In genomic region chr7:115004121-115004520, GRCh38 we compare ENCODE assay signal across 20 cellular contexts.
A peak's percentile ranks its signal among the peaks of the same experiment; 100 is the strongest.
DNase-seq lines count a peak whose midpoint lies in the region; ATAC-seq lines count a peak whose summit lies in the region.
"Had no signal": no experiment of that assay in that cellular context is flagged by ENCODE, and none has a peak within 500 bp of the region (broad histone marks: within the 10 kb centered on the region; RNA-seq: fewer than 3 reads in every experiment).

No MANE protein-coding gene starts in this region.

- peaks cover 20% of the 10 kb centered on the region for H3K36me3 Mint-ChIP-seq in activated naive CD8-positive, alpha-beta T cell
- H3K36me3 Mint-ChIP-seq in activated naive CD8-positive, alpha-beta T cell treated with anti-CD3 and anti-CD28 coated beads, Interleukin-2, amount 50 U/mL, for 24 hours (ENCODE audit: low read depth) = peaks cover 18% of the 10 kb centered on the region
- H3K36me3 Mint-ChIP-seq in activated T-helper 1 cell treated with anti-CD3 and anti-CD28 coated beads, Interleukin-12 subunit alpha, Interleukin-12 subunit beta, Interleukin-2, Interleukin-4 antibody, amounts not matched to agents 30 ng/mL and 10 ng/mL and 1 ng/mL, durations not matched to agents 14 hours and 24 hours and 36 hours (ENCODE audit: low read depth) = peaks cover 42% of the 10 kb centered on the region

- H3K27me3 Mint-ChIP-seq in activated naive CD8-positive, alpha-beta T cell = no peaks in the 10 kb centered on the region
- H3K27me3 Mint-ChIP-seq in activated naive CD8-positive, alpha-beta T cell treated with anti-CD3 and anti-CD28 coated beads, Interleukin-2, amount 50 U/mL, for 24 hours = no peaks in the 10 kb centered on the region
- H3K27me3 Mint-ChIP-seq in activated T-helper 1 cell treated with anti-CD3 and anti-CD28 coated beads, Interleukin-12 subunit alpha, Interleukin-12 subunit beta, Interleukin-2, Interleukin-4 antibody, amounts not matched to agents 30 ng/mL and 10 ng/mL and 1 ng/mL, durations not matched to agents 14 hours and 24 hours and 36 hours (ENCODE audit: insufficient read depth) = no peaks in the 10 kb centered on the region

- H3K27ac Mint-ChIP-seq in activated naive CD8-positive, alpha-beta T cell = peak overlapping the region; percentile 47
- H3K27ac Mint-ChIP-seq in activated naive CD8-positive, alpha-beta T cell treated with anti-CD3 and anti-CD28 coated beads, Interleukin-2, amount 50 U/mL, for 24 hours = no peak overlapping the region
- no peak overlapping the region for H3K27ac Mint-ChIP-seq in activated T-helper 1 cell treated with anti-CD3 and anti-CD28 coated beads, Interleukin-12 subunit alpha, Interleukin-12 subunit beta, Interleukin-2, Interleukin-4 antibody, amounts not matched to agents 30 ng/mL and 10 ng/mL and 1 ng/mL, durations not matched to agents 14 hours and 24 hours and 36 hours

- DNase-seq in activated naive CD8-positive, alpha-beta T cell treated with anti-CD3 and anti-CD28 coated beads, Interleukin-2, amount 50 U/mL, for 24 hours = no peak
- DNase-seq in RKO (ENCODE audit: low spot score) (peak; percentile 27), epithelial cell of prostate (ENCODE audit: low read depth, low spot score) (peak; percentile 39), Right ventricle myocardium inferior (ENCODE audit: missing footprints) (no peak)
- DNase-seq in activated T-cell treated with anti-CD3 and anti-CD28 coated beads, Interleukin-2, amount 50 U/mL, for 48 hours = no peak
- no peak for DNase-seq in activated T-helper 1 cell treated with anti-CD3 and anti-CD28 coated beads, Interleukin-12 subunit alpha, Interleukin-12 subunit beta, Interleukin-2, Interleukin-4 antibody, amounts not matched to agents 30 ng/mL and 10 ng/mL and 1 ng/mL, durations not matched to agents 14 hours and 24 hours and 36 hours (ENCODE audit: low spot score)
- DNase-seq: activated CD8-positive, alpha-beta memory T cell treated with anti-CD3 and anti-CD28 coated beads, Interleukin-2, amount 50 U/mL, for 4 hours; activated gamma-delta T cell treated with Interleukin-2 at 50 U/mL for 16 hours; C1 segment of cervical spinal cord; DMS79; hippocampal formation; kidney; NCI-H1930; NCI-H524 treated with DMSO at 0.1 percent for 48 hours; OCI-M1; T1000 had no signal

- H3K9me3 Mint-ChIP-seq in activated naive CD8-positive, alpha-beta T cell (ENCODE audit: low read depth) = no peaks in the 10 kb centered on the region
- H3K9me3 Mint-ChIP-seq in activated naive CD8-positive, alpha-beta T cell treated with anti-CD3 and anti-CD28 coated beads, Interleukin-2, amount 50 U/mL, for 24 hours = no peaks in the 10 kb centered on the region
- H3K9me3 Mint-ChIP-seq in activated T-helper 1 cell treated with anti-CD3 and anti-CD28 coated beads, Interleukin-12 subunit alpha, Interleukin-12 subunit beta, Interleukin-2, Interleukin-4 antibody, amounts not matched to agents 30 ng/mL and 10 ng/mL and 1 ng/mL, durations not matched to agents 14 hours and 24 hours and 36 hours = no peaks in the 10 kb centered on the region

- intact Hi-C loops in Right ventricle myocardium inferior (cut with DNase I) = no loop called here
- intact Hi-C loops in activated T-helper 1 cell treated with anti-CD3 and anti-CD28 coated beads, Interleukin-12 subunit alpha, Interleukin-12 subunit beta, Interleukin-2, Interleukin-4 antibody, amounts not matched to agents 30 ng/mL and 10 ng/mL and 1 ng/mL, durations not matched to agents 14 hours and 24 hours and 36 hours (cut with micrococcal nuclease) = no loop called here

- H3K27ac ChIP-seq in epithelial cell of prostate = no peak overlapping the region
- H3K27ac ChIP-seq: ascending aorta, SK-N-MC had no signal

- no peak for ATAC-seq in activated naive CD8-positive, alpha-beta T cell treated with anti-CD3 and anti-CD28 coated beads, Interleukin-2, amount 50 U/mL, for 24 hours
- ATAC-seq in Right ventricle myocardium inferior (no peak), HG03521 (IDR thresholded peaks at IDR 0.05; ENCODE audit: unreplicated experiment) (no peak)

- H3K4me3 Mint-ChIP-seq in activated naive CD8-positive, alpha-beta T cell = no peak overlapping the region
- H3K4me3 Mint-ChIP-seq in activated naive CD8-positive, alpha-beta T cell treated with anti-CD3 and anti-CD28 coated beads, Interleukin-2, amount 50 U/mL, for 24 hours = no peak overlapping the region
- no peak overlapping the region for H3K4me3 Mint-ChIP-seq in activated T-helper 1 cell treated with anti-CD3 and anti-CD28 coated beads, Interleukin-12 subunit alpha, Interleukin-12 subunit beta, Interleukin-2, Interleukin-4 antibody, amounts not matched to agents 30 ng/mL and 10 ng/mL and 1 ng/mL, durations not matched to agents 14 hours and 24 hours and 36 hours

- peaks cover 75% of the 10 kb centered on the region for H3K4me1 Mint-ChIP-seq in activated naive CD8-positive, alpha-beta T cell (ENCODE audit: low read depth)
- peaks cover 40% of the 10 kb centered on the region for H3K4me1 Mint-ChIP-seq in activated naive CD8-positive, alpha-beta T cell treated with anti-CD3 and anti-CD28 coated beads, Interleukin-2, amount 50 U/mL, for 24 hours
- peaks cover 61% of the 10 kb centered on the region for H3K4me1 Mint-ChIP-seq in activated T-helper 1 cell treated with anti-CD3 and anti-CD28 coated beads, Interleukin-12 subunit alpha, Interleukin-12 subunit beta, Interleukin-2, Interleukin-4 antibody, amounts not matched to agents 30 ng/mL and 10 ng/mL and 1 ng/mL, durations not matched to agents 14 hours and 24 hours and 36 hours (ENCODE audit: low read depth)

Comparison
In these comparisons a context has a peak if more than half of its experiments do, and no peak if none do; other contexts are left out.
1. DNase-seq: peak in RKO (single experiment) and epithelial cell of prostate (single experiment); none in activated naive CD8-positive, alpha-beta T cell treated with anti-CD3 and anti-CD28 coated beads, Interleukin-2, amount 50 U/mL, for 24 hours (single experiment), Right ventricle myocardium inferior (single experiment), activated T-cell treated with anti-CD3 and anti-CD28 coated beads, Interleukin-2, amount 50 U/mL, for 48 hours (0 of 2) and activated T-helper 1 cell treated with anti-CD3 and anti-CD28 coated beads, Interleukin-12 subunit alpha, Interleukin-12 subunit beta, Interleukin-2, Interleukin-4 antibody, amounts not matched to agents 30 ng/mL and 10 ng/mL and 1 ng/mL, durations not matched to agents 14 hours and 24 hours and 36 hours (single experiment).